5 cellular contexts compared by ENCODE assay signal in genomic region chr3:52151991-52152390, GRCh38. TPM values are rescaled to one million over a fixed set of nuclear protein-coding genes. Genes with fewer than 3 reads are reported as not detected.
DNase-seq lines count a peak whose midpoint lies in the region; ATAC-seq and TF ChIP-seq lines count a peak whose summit lies in the region.
"Not testable (repeated sequence)": the region's sequence is repeated elsewhere in the genome, so short reads cannot be mapped to it uniquely, and the experiment has no call there.

No MANE protein-coding gene starts in this region.

- POLR2A ChIA-PET in PC-9 (lab: Charles Lee; ENCODE audit: unreplicated experiment) = not testable (repeated sequence)

- CTCF ChIA-PET in PC-9 (lab: Charles Lee) = not testable (repeated sequence)

- not testable (repeated sequence) for TF ChIP-seq CTCF in PC-9 (conservative IDR thresholded peaks at IDR 0.05); neural progenitor cell (IDR thresholded peaks at IDR 0.05)

- not testable (repeated sequence) for H3K9me3 Mint-ChIP-seq in activated T-helper 1 cell treated with anti-CD3 and anti-CD28 coated beads, Interleukin-12 subunit alpha, Interleukin-12 subunit beta, Interleukin-2, Interleukin-4 antibody, amounts not matched to agents 30 ng/mL and 10 ng/mL and 1 ng/mL, durations not matched to agents 14 hours and 24 hours and 36 hours; natural killer cell treated with Interleukin-12 subunit alpha and Interleukin-12 subunit beta and Interleukin-15 and Interleukin-18, amount 100 ng/mL, for 72 hours; neural progenitor cell

- BruUV-seq in PC-9 (replicated peaks; lab: Mats Ljungman, UMichigan) = TSS peak; percentile 2

- not testable (repeated sequence) for H3K27ac ChIP-seq in PC-9, neural progenitor cell

- not testable (repeated sequence) for H3K4me3 ChIP-seq in PC-9, neural progenitor cell

- H3K4me1 ChIP-seq in PC-9 (replicated peaks; ENCODE audit: insufficient read depth) = peaks cover 16% of the 10 kb centered on the region
- H3K4me1 ChIP-seq in neural progenitor cell = not testable (repeated sequence)

- H3K4me3 Mint-ChIP-seq in activated T-helper 1 cell treated with anti-CD3 and anti-CD28 coated beads, Interleukin-12 subunit alpha, Interleukin-12 subunit beta, Interleukin-2, Interleukin-4 antibody, amounts not matched to agents 30 ng/mL and 10 ng/mL and 1 ng/mL, durations not matched to agents 14 hours and 24 hours and 36 hours = peak overlapping the region; percentile 19
- not testable (repeated sequence) for H3K4me3 Mint-ChIP-seq in natural killer cell treated with Interleukin-12 subunit alpha and Interleukin-12 subunit beta and Interleukin-15 and Interleukin-18, amount 100 ng/mL, for 72 hours
- H3K4me3 Mint-ChIP-seq in neural progenitor cell = peak overlapping the region; percentile 63

- intact Hi-C loops in PC-9 (cut with micrococcal nuclease; ENCODE audit: unreplicated experiment) = loop anchor here (5.0 kb wide), 1 partner anchor 125 kb away; the partner anchor contains the start of gene WDR82
- intact Hi-C loops in activated T-helper 1 cell treated with anti-CD3 and anti-CD28 coated beads, Interleukin-12 subunit alpha, Interleukin-12 subunit beta, Interleukin-2, Interleukin-4 antibody, amounts not matched to agents 30 ng/mL and 10 ng/mL and 1 ng/mL, durations not matched to agents 14 hours and 24 hours and 36 hours (cut with micrococcal nuclease); cardiac septum (cut with DNase I): not testable (repeated sequence)

- DNase-seq in PC-9; activated T-helper 1 cell treated with anti-CD3 and anti-CD28 coated beads, Interleukin-12 subunit alpha, Interleukin-12 subunit beta, Interleukin-2, Interleukin-4 antibody, amounts not matched to agents 30 ng/mL and 10 ng/mL and 1 ng/mL, durations not matched to agents 14 hours and 24 hours and 36 hours (ENCODE audit: low spot score); neural progenitor cell (ENCODE audit: low spot score): not testable (repeated sequence)
- peak; percentile 66 for DNase-seq in cardiac septum (ENCODE audit: low spot score)
- peak; percentile 2 for DNase-seq in natural killer cell treated with Interleukin-12 subunit alpha and Interleukin-12 subunit beta and Interleukin-15 and Interleukin-18, amount 100 ng/mL, for 72 hours (ENCODE audit: low spot score)

- not testable (repeated sequence) for H3K9me2 ChIP-seq in PC-9 (ENCODE audit: insufficient read depth)

- not testable (repeated sequence) for H3K9me3 ChIP-seq in PC-9 (ENCODE audit: insufficient read depth, low read depth); neural progenitor cell (ENCODE audit: low read depth)

- H3K27me3 ChIP-seq in PC-9 (ENCODE audit: insufficient read depth, low read depth); neural progenitor cell: not testable (repeated sequence)

- not testable (repeated sequence) for H3K79me2 ChIP-seq in PC-9 (ENCODE audit: low read depth)
- H3K79me2 ChIP-seq in neural progenitor cell (ENCODE audit: low read depth) = peaks cover 31% of the 10 kb centered on the region

- not testable (repeated sequence) for H3K27me3 Mint-ChIP-seq in activated T-helper 1 cell treated with anti-CD3 and anti-CD28 coated beads, Interleukin-12 subunit alpha, Interleukin-12 subunit beta, Interleukin-2, Interleukin-4 antibody, amounts not matched to agents 30 ng/mL and 10 ng/mL and 1 ng/mL, durations not matched to agents 14 hours and 24 hours and 36 hours (ENCODE audit: insufficient read depth); natural killer cell treated with Interleukin-12 subunit alpha and Interleukin-12 subunit beta and Interleukin-15 and Interleukin-18, amount 100 ng/mL, for 72 hours; neural progenitor cell (ENCODE audit: insufficient read depth, low read depth)

- not testable (repeated sequence) for H2AFZ ChIP-seq in PC-9; neural progenitor cell (replicated peaks)

- H4K20me1 ChIP-seq in PC-9 (ENCODE audit: insufficient read depth); neural progenitor cell (ENCODE audit: low read depth): not testable (repeated sequence)

- H3F3A ChIP-seq in PC-9 (ENCODE audit: insufficient read depth, low read depth) = peaks cover 20% of the 10 kb centered on the region
- H3F3A ChIP-seq in neural progenitor cell (ENCODE audit: low read depth) = peaks cover 17% of the 10 kb centered on the region

- not testable (repeated sequence) for H3K36me3 ChIP-seq in PC-9 (ENCODE audit: low read depth); neural progenitor cell

- not testable (repeated sequence) for H3K36me3 Mint-ChIP-seq in activated T-helper 1 cell treated with anti-CD3 and anti-CD28 coated beads, Interleukin-12 subunit alpha, Interleukin-12 subunit beta, Interleukin-2, Interleukin-4 antibody, amounts not matched to agents 30 ng/mL and 10 ng/mL and 1 ng/mL, durations not matched to agents 14 hours and 24 hours and 36 hours (ENCODE audit: low read depth); natural killer cell treated with Interleukin-12 subunit alpha and Interleukin-12 subunit beta and Interleukin-15 and Interleukin-18, amount 100 ng/mL, for 72 hours; neural progenitor cell

- peaks cover 25% of the 10 kb centered on the region for H3K4me1 Mint-ChIP-seq in activated T-helper 1 cell treated with anti-CD3 and anti-CD28 coated beads, Interleukin-12 subunit alpha, Interleukin-12 subunit beta, Interleukin-2, Interleukin-4 antibody, amounts not matched to agents 30 ng/mL and 10 ng/mL and 1 ng/mL, durations not matched to agents 14 hours and 24 hours and 36 hours (ENCODE audit: low read depth)
- H3K4me1 Mint-ChIP-seq in natural killer cell treated with Interleukin-12 subunit alpha and Interleukin-12 subunit beta and Interleukin-15 and Interleukin-18, amount 100 ng/mL, for 72 hours (ENCODE audit: low read depth in 2 of 2) = peaks cover 11 to 12% of the 10 kb centered on the region in 2 donors
- H3K4me1 Mint-ChIP-seq in neural progenitor cell = peaks cover 17% of the 10 kb centered on the region

- not testable (repeated sequence) for H3K27ac Mint-ChIP-seq in activated T-helper 1 cell treated with anti-CD3 and anti-CD28 coated beads, Interleukin-12 subunit alpha, Interleukin-12 subunit beta, Interleukin-2, Interleukin-4 antibody, amounts not matched to agents 30 ng/mL and 10 ng/mL and 1 ng/mL, durations not matched to agents 14 hours and 24 hours and 36 hours; natural killer cell treated with Interleukin-12 subunit alpha and Interleukin-12 subunit beta and Interleukin-15 and Interleukin-18, amount 100 ng/mL, for 72 hours; neural progenitor cell

- not testable (repeated sequence) for ATAC-seq in natural killer cell treated with Interleukin-12 subunit alpha and Interleukin-12 subunit beta and Interleukin-15 and Interleukin-18, amount 100 ng/mL, for 72 hours

- not testable (repeated sequence) for H3K9ac ChIP-seq in neural progenitor cell

- not testable (repeated sequence) for H3K4me2 ChIP-seq in PC-9, neural progenitor cell

RNA-seq across cellular contexts. Expression of gene POC1A, which starts 2.2 kb away (rescaled TPM):
- total RNA-seq in PC-9 (2021) (28.8 and 35.0 TPM in 2 replicates), cardiac septum (1.5 TPM), neural progenitor cell (ENCODE audit: low replicate concordance) (10.3 and 18.7 TPM in 2 replicates)
- 20.3 and 24.9 TPM in 2 replicates for total RNA-seq in activated T-helper 1 cell treated with anti-CD3 and anti-CD28 coated beads, Interleukin-12 subunit alpha, Interleukin-12 subunit beta, Interleukin-2, Interleukin-4 antibody, amounts not matched to agents 30 ng/mL and 10 ng/mL and 1 ng/mL, durations not matched to agents 14 hours and 24 hours and 36 hours
- 10 to 100 TPM; 14.9 to 35.3 TPM for total RNA-seq in natural killer cell treated with Interleukin-12 subunit alpha and Interleukin-12 subunit beta and Interleukin-15 and Interleukin-18, amount 100 ng/mL, for 72 hours

RNA-seq across cellular contexts. Expression of gene ALAS1, which starts 46.0 kb away (rescaled TPM):
- total RNA-seq in PC-9 (2021) (61.9 and 71.2 TPM in 2 replicates), cardiac septum (154 TPM), neural progenitor cell (ENCODE audit: low replicate concordance) (35.0 and 54.9 TPM in 2 replicates)
- 105 and 110 TPM in 2 replicates for total RNA-seq in activated T-helper 1 cell treated with anti-CD3 and anti-CD28 coated beads, Interleukin-12 subunit alpha, Interleukin-12 subunit beta, Interleukin-2, Interleukin-4 antibody, amounts not matched to agents 30 ng/mL and 10 ng/mL and 1 ng/mL, durations not matched to agents 14 hours and 24 hours and 36 hours
- total RNA-seq in natural killer cell treated with Interleukin-12 subunit alpha and Interleukin-12 subunit beta and Interleukin-15 and Interleukin-18, amount 100 ng/mL, for 72 hours = 100 to 1,000 TPM in 1 of 2 donors, 10 to 100 TPM in 1; 93.6 to 121 TPM
